In the genomic region with DNA sequence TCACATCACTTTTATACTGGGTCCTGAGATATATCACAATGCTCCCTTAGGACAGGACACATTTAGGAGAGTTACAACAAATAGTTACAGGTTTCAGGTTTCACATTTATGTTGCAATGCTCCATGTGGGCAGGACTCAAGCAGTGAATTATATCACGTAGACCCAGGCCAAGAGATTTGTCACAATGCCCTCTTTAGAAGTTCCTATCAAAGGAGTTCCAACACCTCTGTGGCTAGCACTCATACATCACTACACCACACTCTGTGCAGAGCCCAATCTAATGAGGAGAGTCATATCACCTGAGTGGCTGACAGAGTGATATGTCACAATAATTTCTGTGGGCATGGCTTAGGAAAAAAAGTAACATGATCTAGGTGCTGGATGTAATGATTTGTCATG, we compare ENCODE assay signal across 7 cellular contexts.
"Had no signal": no experiment of that assay in that cellular context is flagged by ENCODE, and none has a peak within 500 bp of the region (broad histone marks: within the 10 kb centered on the region; RNA-seq: fewer than 3 reads in every experiment).

No MANE protein-coding gene starts in this region.

- H3K4me1 ChIP-seq: HAP-1 had no signal

- ATAC-seq: HCT116 had no signal

- H3K9me3 ChIP-seq: HAP-1 had no signal

- FAIRE-seq: HTR-8/SVneo had no signal

- H3K4me3 ChIP-seq: GM23248, HAP-1 had no signal

- H3K27ac ChIP-seq: GM23248 had no signal

- H3K36me3 ChIP-seq: HAP-1 had no signal

- DNase-seq: GM23248, GOT3, H7, IMR-90 had no signal
